1 cellular context compared by ENCODE assay signal in genomic region chr19:58228584-58229254, GRCh38.
TF ChIP-seq lines count a peak whose summit lies in the region.

TSS of gene ZNF544 (plus strand) at chr19:58228914. CDS start at chr19:58244024, 15,110 bp downstream.

TF ChIP-seq in HepG2, 621 proteins besides CTCF, POLR2A, EP300 and RAD21 (continued from another document and continues in another):
- peak; percentile 44; the same call in 1 of the 2 replicates for TF ChIP-seq TFDP1 (CRISPR knock-in tag; IDR thresholded peaks at IDR 0.05; ENCODE audit: borderline replicate concordance)
- peak; percentile 41; the same call in 1 of the 2 replicates for TF ChIP-seq ZNF639 (CRISPR knock-in tag; conservative IDR thresholded peaks at IDR 0.05)
- 0 out of 2 replicates have a peak, but pooled peaks have one; percentile 38 for TF ChIP-seq MTF2 (CRISPR knock-in tag; IDR thresholded peaks at IDR 0.05; ENCODE audit: borderline replicate concordance)
- TF ChIP-seq ZNF768 (CRISPR knock-in tag; IDR thresholded peaks at IDR 0.05), result peak; percentile 30; the same call in 1 of the 2 replicates
- peak; percentile 20 for TF ChIP-seq XRCC5 (optimal IDR thresholded peaks at IDR 0.05; ENCODE audit: low read length)
- TF ChIP-seq ZZZ3 (CRISPR knock-in tag; IDR thresholded peaks at IDR 0.05; ENCODE audit: borderline replicate concordance), result no peak
- TF ChIP-seq GABPA (IDR thresholded peaks at IDR 0.05; ENCODE audit: low read depth, low read length), result peak; percentile 77
- TF ChIP-seq GABPA (CRISPR knock-in tag; IDR thresholded peaks at IDR 0.05; ENCODE audit: low read depth), result peak; percentile 88
- peak; percentile 43; the same call in 1 of the 2 replicates for TF ChIP-seq FOSL2 (CRISPR knock-in tag; IDR thresholded peaks at IDR 0.05)
- no peak for TF ChIP-seq ZNF784 (CRISPR knock-in tag; IDR thresholded peaks at IDR 0.05; ENCODE audit: borderline replicate concordance)
- TF ChIP-seq FOXO1 (CRISPR knock-in tag; IDR thresholded peaks at IDR 0.05), result peak; percentile 34; the same call in 1 of the 2 replicates
- 0 out of 2 replicates have a peak, but pooled peaks have one; percentile 45 for TF ChIP-seq ZNF792 (CRISPR knock-in tag; IDR thresholded peaks at IDR 0.05)
- peak; percentile 62; the same call in 1 of the 2 replicates for TF ChIP-seq UBTF (CRISPR knock-in tag; IDR thresholded peaks at IDR 0.05)
- TF ChIP-seq MLXIP (CRISPR knock-in tag; IDR thresholded peaks at IDR 0.05; ENCODE audit: borderline replicate concordance), result 0 out of 2 replicates have a peak, but pooled peaks have one; percentile 14
- peak; percentile 91 for TF ChIP-seq RBFOX2 (IDR thresholded peaks at IDR 0.05; ENCODE audit: low read depth, low read length)
- TF ChIP-seq ZFP91 (CRISPR knock-in tag; IDR thresholded peaks at IDR 0.05; ENCODE audit: borderline replicate concordance), result peak; percentile 51; the same call in 1 of the 2 replicates
- peak; percentile 47; the same call in 1 of the 2 replicates for TF ChIP-seq ELF3 (CRISPR knock-in tag; IDR thresholded peaks at IDR 0.05)
- 0 out of 2 replicates have a peak, but pooled peaks have one; percentile 28 for TF ChIP-seq ZXDC (CRISPR knock-in tag; IDR thresholded peaks at IDR 0.05)
- 0 out of 2 replicates have a peak, but pooled peaks have one; percentile 20 for TF ChIP-seq ZNF281 (CRISPR knock-in tag; IDR thresholded peaks at IDR 0.05; ENCODE audit: borderline replicate concordance)
- peak; percentile 53; the same call in 1 of the 2 replicates for TF ChIP-seq ZNF614 (CRISPR knock-in tag; IDR thresholded peaks at IDR 0.05; ENCODE audit: borderline replicate concordance)
- no peak for TF ChIP-seq PPARG (CRISPR knock-in tag; conservative IDR thresholded peaks at IDR 0.05)
- peak; percentile 21 for TF ChIP-seq ASH2L (IDR thresholded peaks at IDR 0.05; ENCODE audit: insufficient read length, low read depth, low read length)
- TF ChIP-seq MED13 (CRISPR knock-in tag; IDR thresholded peaks at IDR 0.05), result 0 out of 2 replicates have a peak, but pooled peaks have one; percentile 17
- no peak for TF ChIP-seq CREB1 (IDR thresholded peaks at IDR 0.05)
- peak; percentile 34; the same call in 1 of the 2 replicates for TF ChIP-seq CREB1 (CRISPR knock-in tag; IDR thresholded peaks at IDR 0.05)
- peak; percentile 51 for TF ChIP-seq HNRNPLL (IDR thresholded peaks at IDR 0.05; ENCODE audit: low read depth, low read length, poor library complexity, severe bottlenecking)
- TF ChIP-seq ZNF570 (CRISPR knock-in tag; IDR thresholded peaks at IDR 0.05; ENCODE audit: borderline replicate concordance), result no peak
- TF ChIP-seq NFYC (CRISPR knock-in tag; IDR thresholded peaks at IDR 0.05), result 0 out of 2 replicates have a peak, but pooled peaks have one; percentile 29
- TF ChIP-seq ZNF256 (CRISPR knock-in tag; conservative IDR thresholded peaks at IDR 0.05), result 0 out of 2 replicates have a peak, but pooled peaks have one; percentile 35
- TF ChIP-seq POLR2G (IDR thresholded peaks at IDR 0.05; ENCODE audit: low read depth, low read length), result peak; percentile 85
- peak; percentile 53; the same call in 1 of the 2 replicates for TF ChIP-seq ZBTB43 (CRISPR knock-in tag; conservative IDR thresholded peaks at IDR 0.05)
- TF ChIP-seq ZNF576 (CRISPR knock-in tag; IDR thresholded peaks at IDR 0.05), result 0 out of 2 replicates have a peak, but pooled peaks have one; percentile 19
- peak; percentile 43; the same call in 1 of the 2 replicates for TF ChIP-seq ZNF350 (CRISPR knock-in tag; IDR thresholded peaks at IDR 0.05; ENCODE audit: borderline replicate concordance, low read depth)
- peak; percentile 79; the same call in 1 of the 2 replicates for TF ChIP-seq GMEB1 (CRISPR knock-in tag; IDR thresholded peaks at IDR 0.05; ENCODE audit: borderline replicate concordance)
- TF ChIP-seq PHF21A (CRISPR knock-in tag; IDR thresholded peaks at IDR 0.05), result peak; percentile 59; the same call in 1 of the 2 replicates
- TF ChIP-seq ZIK1 (CRISPR knock-in tag; IDR thresholded peaks at IDR 0.05; ENCODE audit: borderline replicate concordance, low read depth), result no peak
- peak; percentile 65 for TF ChIP-seq U2AF1 (optimal IDR thresholded peaks at IDR 0.05; ENCODE audit: low read depth, low read length)
- TF ChIP-seq DMAP1 (CRISPR knock-in tag; IDR thresholded peaks at IDR 0.05), result peak; percentile 74
